Comparison of ENCODE assay signal across 24 cellular contexts in genomic region chr11:92801685-92802084, GRCh38.
"Had no signal": no experiment of that assay in that cellular context is flagged by ENCODE, and none has a peak within 500 bp of the region (broad histone marks: within the 10 kb centered on the region; RNA-seq: fewer than 3 reads in every experiment).

No MANE protein-coding gene starts in this region.

- H3K27ac ChIP-seq: neutrophil, parathyroid adenoma, suprapubic skin, transverse colon, upper lobe of right lung, vagina had no signal

- H2AFZ ChIP-seq: parathyroid adenoma had no signal

- H3K9ac ChIP-seq: parathyroid adenoma had no signal

- H3K4me1 ChIP-seq: parathyroid adenoma, suprapubic skin, transverse colon, upper lobe of right lung, vagina had no signal

- H3K4me3 Mint-ChIP-seq: effector memory CD8-positive, alpha-beta T cell; memory B cell; natural killer cell; stimulated activated naive CD8-positive, alpha-beta T cell treated with anti-CD3 and anti-CD28 coated beads, Interleukin-15, amount 100 ng/mL, for 72 hours had no signal

- H3K27me3 ChIP-seq: neutrophil, suprapubic skin, transverse colon, upper lobe of right lung, vagina had no signal

- DNase-seq: cortex of kidney; effector memory CD8-positive, alpha-beta T cell; erythroblast; head of caudate nucleus; kidney; natural killer cell; stimulated activated CD4-positive, alpha-beta T cell treated with anti-CD3 and anti-CD28 coated beads, Interleukin-12 subunit alpha, Interleukin-12 subunit beta, amount 100 ng/mL, for 4 hours; stimulated activated CD4-positive, alpha-beta T cell treated with anti-CD3 and anti-CD28 coated beads, Interleukin-1b, Interleukin-23, amount 100 ng/mL, for 48 hours; stimulated activated CD4-positive, alpha-beta T cell treated with anti-CD3 and anti-CD28 coated beads, Interleukin-4, amount 100 ng/mL, for 1 hour; stimulated activated CD8-positive, alpha-beta memory T cell treated with anti-CD3 and anti-CD28 coated beads, Interleukin-4, amount 100 ng/mL, for 48 hours; stimulated activated naive CD4-positive, alpha-beta T cell; stimulated activated naive CD8-positive, alpha-beta T cell treated with anti-CD3 and anti-CD28 coated beads, Interleukin-15, amount 100 ng/mL, for 72 hours; transverse colon; upper lobe of right lung had no signal

- H3K4me2 ChIP-seq: smooth muscle cell had no signal

- H3K9me3 ChIP-seq: neutrophil, suprapubic skin, transverse colon, upper lobe of right lung, vagina had no signal

- H3K36me3 ChIP-seq: neutrophil, suprapubic skin, transverse colon, upper lobe of right lung, vagina had no signal

- H3K27me3 Mint-ChIP-seq: effector memory CD8-positive, alpha-beta T cell; progenitor cell of endocrine pancreas; stimulated activated naive CD8-positive, alpha-beta T cell treated with anti-CD3 and anti-CD28 coated beads, Interleukin-15, amount 100 ng/mL, for 72 hours had no signal

- H3K27ac Mint-ChIP-seq: effector memory CD8-positive, alpha-beta T cell; memory B cell; natural killer cell; progenitor cell of endocrine pancreas; stimulated activated naive CD8-positive, alpha-beta T cell treated with anti-CD3 and anti-CD28 coated beads, Interleukin-15, amount 100 ng/mL, for 72 hours had no signal

- H3K36me3 Mint-ChIP-seq: memory B cell, natural killer cell had no signal

- ATAC-seq: effector memory CD8-positive, alpha-beta T cell; left lobe of liver; natural killer cell; sciatic nerve; stimulated activated naive CD8-positive, alpha-beta T cell treated with anti-CD3 and anti-CD28 coated beads, Interleukin-15, amount 100 ng/mL, for 72 hours; upper lobe of right lung had no signal

- H3K4me3 ChIP-seq: lung, smooth muscle cell, suprapubic skin, transverse colon, upper lobe of right lung, vagina had no signal

- H3K79me2 ChIP-seq: parathyroid adenoma had no signal

- H3K4me1 Mint-ChIP-seq: memory B cell; natural killer cell; stimulated activated naive CD8-positive, alpha-beta T cell treated with anti-CD3 and anti-CD28 coated beads, Interleukin-15, amount 100 ng/mL, for 72 hours had no signal
